ENCODE assay signal across 18 cellular contexts in genomic region chr13:82900453-82900852, GRCh38.
DNase-seq lines count a peak whose midpoint lies in the region; ATAC-seq and TF ChIP-seq lines count a peak whose summit lies in the region.
"Had no signal": no experiment of that assay in that cellular context is flagged by ENCODE, and none has a peak within 500 bp of the region (broad histone marks: within the 10 kb centered on the region; RNA-seq: fewer than 3 reads in every experiment).

No MANE protein-coding gene starts in this region.

- in situ Hi-C loops in GM13977 (cut with MboI; ENCODE audit: low pct_unique_long_range_greater_than_20kb, low sequenced_read_pairs, unreplicated experiment), result no loop called here

- H3K4me1 Mint-ChIP-seq in GM23338 (peaks cover 24% of the 10 kb centered on the region), WTC11 (peaks cover 26% of the 10 kb centered on the region)

- H3K4me3 Mint-ChIP-seq in GM23338, result no peak overlapping the region
- H3K4me3 Mint-ChIP-seq in WTC11, result no peak overlapping the region
- H3K4me3 Mint-ChIP-seq: CD4-positive, alpha-beta T cell; HFFc6 had no signal

- H3K27ac Mint-ChIP-seq in GM23338, result no peak overlapping the region
- H3K27ac Mint-ChIP-seq in WTC11, result no peak overlapping the region
- H3K27ac Mint-ChIP-seq: CD4-positive, alpha-beta T cell; HFFc6 had no signal

- peak overlapping the region; percentile 66 for H3K4me2 ChIP-seq in GM23338
- H3K4me2 ChIP-seq: A549 had no signal

- DNase-seq in GM23338 (ENCODE audit: low spot score), result peak; percentile 10
- DNase-seq in WTC11 (ENCODE audit: low spot score), result no peak
- no peak for DNase-seq in GM13977 (ENCODE audit: low spot score)
- DNase-seq in EL, result no peak
- no peak for DNase-seq in NCI-H345 treated with DMSO at 0.1 percent for 48 hours (lab: John Stamatoyannopoulos, UW; ENCODE audit: unreplicated experiment)
- DNase-seq: AML-193; Caco-2; CD4-positive, alpha-beta T cell; GDM1; HFFc6; IMR-90 had no signal

- CTCF ChIA-PET in WTC11 (lab: Charles Lee), result no interaction called here

- H3K27me3 ChIP-seq in GM23338 (ENCODE audit: insufficient read depth) (no peaks in the 10 kb centered on the region), HUES64 (ENCODE audit: insufficient read depth, low read length) (peaks cover 4% of the 10 kb centered on the region; the same call in 1 of the 2 replicates), iPS-20b (ENCODE audit: insufficient read depth, low read length) (0 out of 2 replicates have a peak, but pooled peaks cover 4% of the 10 kb centered on the region)

- H2AFZ ChIP-seq in GM23338, result no peak overlapping the region

- no peaks in the 10 kb centered on the region for H3F3A ChIP-seq in GM23338 (replicated peaks; ENCODE audit: low read depth)

- H3K9ac ChIP-seq in HUES64 (ENCODE audit: low read depth, low read length), result no peak overlapping the region
- H3K9ac ChIP-seq in iPS-20b (ENCODE audit: low read depth, low read length), result no peak overlapping the region

- H4K20me1 ChIP-seq in GM23338 (replicated peaks; ENCODE audit: insufficient read depth), result no peaks in the 10 kb centered on the region

- no peaks in the 10 kb centered on the region for H3K9me2 ChIP-seq in GM23338 (ENCODE audit: insufficient read depth)

- H3K4me3 ChIP-seq in GM23338 (peak overlapping the region; percentile 17; the same call in 1 of the 2 replicates), HUES64 (ENCODE audit: low read length) (no peak overlapping the region), iPS-20b (ENCODE audit: low read length) (peak overlapping the region; percentile 29; the same call in 1 of the 2 replicates)
- H3K4me3 ChIP-seq: A549, K562 had no signal

- peaks cover 16% of the 10 kb centered on the region for H3K9me3 ChIP-seq in HUES64 (ENCODE audit: insufficient read depth, low read depth, low read length)
- H3K9me3 ChIP-seq in iPS-20b (ENCODE audit: insufficient read depth, low read depth, low read length), result peaks cover 14% of the 10 kb centered on the region
- H3K9me3 ChIP-seq: A549, Caco-2 had no signal

- ATAC-seq in GM23338, result peak; percentile 90
- peak; percentile 80 for ATAC-seq in WTC11
- ATAC-seq: A549, HCT116, K562 had no signal

- H3K36me3 ChIP-seq in GM23338 (ENCODE audit: insufficient read depth), result no peaks in the 10 kb centered on the region
- H3K36me3 ChIP-seq in HUES64 (ENCODE audit: insufficient read depth, low read length), result no peaks in the 10 kb centered on the region
- H3K36me3 ChIP-seq in iPS-20b (ENCODE audit: insufficient read depth, low read depth, low read length), result no peaks in the 10 kb centered on the region

- H3K27ac ChIP-seq in GM23338 (ENCODE audit: low read depth) (no peak overlapping the region), HUES64 (ENCODE audit: low read depth, low read length) (peak overlapping the region; percentile 71; the same call in 1 of the 2 replicates), iPS-20b (ENCODE audit: low read length) (no peak overlapping the region)
- H3K27ac ChIP-seq: 22Rv1, A549, C4-2B had no signal

- H3K79me2 ChIP-seq in GM23338 (replicated peaks; ENCODE audit: insufficient read depth), result no peaks in the 10 kb centered on the region

- peaks cover 16% of the 10 kb centered on the region; the same call in 2 of the 3 replicates for H3K36me3 Mint-ChIP-seq in GM23338 (ENCODE audit: low read depth)
- H3K36me3 Mint-ChIP-seq in WTC11, result peaks cover 19% of the 10 kb centered on the region

- POLR2A ChIA-PET in WTC11 (lab: Charles Lee), result no interaction called here

- no peak for TF ChIP-seq CTCF in GM23338 (conservative IDR thresholded peaks at IDR 0.05; ENCODE audit: low read depth in 2 of 2)
- no peak for TF ChIP-seq CTCF in WTC11 (IDR thresholded peaks at IDR 0.05)
- no peak for TF ChIP-seq CTCF in GM13977 (IDR thresholded peaks at IDR 0.05; ENCODE audit: extremely low read depth, insufficient read depth, missing control alignments)

- no peaks in the 10 kb centered on the region for H3K27me3 Mint-ChIP-seq in GM23338 (ENCODE audit: insufficient read depth, low read depth, poor library complexity)
- H3K27me3 Mint-ChIP-seq in WTC11 (ENCODE audit: low read depth), result peaks cover 50% of the 10 kb centered on the region
- H3K27me3 Mint-ChIP-seq: CD4-positive, alpha-beta T cell had no signal

- H3K9me3 Mint-ChIP-seq in GM23338 (peaks cover 15% of the 10 kb centered on the region), WTC11 (peaks cover 20% of the 10 kb centered on the region)
- H3K9me3 Mint-ChIP-seq: HFFc6 had no signal

- peaks cover 24% of the 10 kb centered on the region for H3K4me1 ChIP-seq in GM23338 (ENCODE audit: insufficient read depth)
- peaks cover 22% of the 10 kb centered on the region for H3K4me1 ChIP-seq in HUES64 (ENCODE audit: insufficient read depth, low read length)
- H3K4me1 ChIP-seq in iPS-20b (ENCODE audit: insufficient read depth, low read length), result peaks cover 2% of the 10 kb centered on the region; the same call in 1 of the 2 replicates
- H3K4me1 ChIP-seq: A549 had no signal

TF ChIP-seq in GM23338, 12 proteins besides CTCF, POLR2A, EP300 and RAD21 (continues in another document):
- TF ChIP-seq NANOG (IDR thresholded peaks at IDR 0.05; ENCODE audit: borderline replicate concordance) (peak; percentile 75), ZNF331 (CRISPR knock-in tag; IDR thresholded peaks at IDR 0.05; ENCODE audit: low read depth) (no peak), REST (IDR thresholded peaks at IDR 0.05; ENCODE audit: unreplicated experiment) (no peak), EZH2phosphoT487 (IDR thresholded peaks at IDR 0.05; ENCODE audit: unreplicated experiment) (no peak)

TF ChIP-seq in WTC11, 78 proteins besides CTCF, POLR2A, EP300 and RAD21:
- peak; percentile 41; the same call in 1 of the 2 replicates for TF ChIP-seq ZBTB43 (CRISPR knock-in tag; IDR thresholded peaks at IDR 0.05)
- no peak for TF ChIP-seq ZSCAN18 (CRISPR knock-in tag; IDR thresholded peaks at IDR 0.05)
